ENCODE assay signal across 8 cellular contexts in the genomic region with DNA sequence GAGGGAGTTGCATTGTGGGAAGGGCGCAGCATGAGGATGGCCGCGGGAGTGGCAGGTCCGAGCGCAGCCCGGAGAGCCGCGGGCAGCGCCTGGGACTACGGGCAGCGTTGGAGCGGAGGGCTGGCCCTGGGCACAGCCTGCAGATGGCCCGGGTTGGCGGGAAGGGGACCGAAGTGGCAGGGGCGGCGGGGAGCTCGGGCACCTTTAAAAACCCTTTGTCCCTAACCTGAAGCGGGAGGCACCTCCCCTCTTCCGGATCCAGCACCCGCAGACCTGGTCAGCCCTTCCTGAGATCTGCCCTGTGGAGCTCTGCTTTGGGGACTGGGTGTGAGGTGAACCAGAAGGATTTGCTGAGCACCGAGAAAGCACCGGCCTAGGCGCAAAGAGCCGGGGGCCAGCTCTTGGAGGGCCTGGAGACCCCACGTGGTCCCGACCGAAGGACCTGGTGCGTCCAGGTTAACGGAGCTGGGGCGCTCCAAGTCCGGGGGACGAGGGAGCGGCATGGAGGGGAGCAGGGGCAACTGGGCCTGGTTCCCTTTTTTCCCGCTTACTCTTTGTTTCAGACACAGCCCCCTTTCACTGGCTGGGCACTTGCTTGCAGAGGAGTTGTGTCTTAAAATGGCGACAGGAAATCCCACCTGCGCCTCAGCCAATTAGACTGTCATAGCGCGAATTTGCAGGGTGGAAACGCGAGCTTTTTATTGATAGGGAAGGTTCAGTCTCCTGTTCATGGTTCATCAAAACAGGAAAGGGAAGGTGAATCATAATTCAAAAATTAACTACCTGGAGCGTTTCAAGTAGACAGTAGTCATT. TPM values are rescaled to one million over a fixed set of nuclear protein-coding genes. Genes with fewer than 3 reads are reported as not detected.
DNase-seq lines count a peak whose midpoint lies in the region; ATAC-seq, FAIRE-seq and TF ChIP-seq lines count a peak whose summit lies in the region.

No MANE protein-coding gene starts in this region.

- H3K9me3 ChIP-seq in liver (ENCODE audit: control insufficient read depth in 4 of 4, low read length in 3 of 4): no peaks in the 10 kb centered on the region

- H3K27ac ChIP-seq in liver (ENCODE audit: low read depth in 1 of 2, low read length in 2 of 2): peak overlapping the region; percentile 44 to 77

- H3K9ac ChIP-seq in liver (ENCODE audit: low read depth in 1 of 2, low read length in 2 of 2): no peak overlapping the region

- no peak for TF ChIP-seq RAD21 in liver (IDR thresholded peaks at IDR 0.05)

- H3K4me1 ChIP-seq in liver (ENCODE audit: control insufficient read depth in 4 of 4, insufficient read depth in 4 of 4, low read length in 3 of 4): peaks cover 0 to 30% (median 23%) of the 10 kb centered on the region in 4 donors

- ATAC-seq in HG03442 (IDR thresholded peaks at IDR 0.05; ENCODE audit: unreplicated experiment): peak; percentile 16

- H3K4me3 ChIP-seq in cardiac fibroblast (replicated peaks in 1 of 2; ENCODE audit: low read depth in 2 of 2, low read length in 2 of 2): peak overlapping the region; percentile 75 to 76
- peak overlapping the region; percentile 26 to 79 (median 62) for H3K4me3 ChIP-seq in liver (ENCODE audit: low read depth in 1 of 3, low read length in 3 of 3)

- no peaks in the 10 kb centered on the region for H3K36me3 ChIP-seq in liver (ENCODE audit: control insufficient read depth in 4 of 4, insufficient read depth in 3 of 4, low read depth in 1 of 4, low read length in 3 of 4)

- no peaks in the 10 kb centered on the region for H3K27me3 ChIP-seq in liver (ENCODE audit: control insufficient read depth in 4 of 4, insufficient read depth in 4 of 4, low read length in 3 of 4)

- peak; percentile 84 for FAIRE-seq in GM19239 (lab: Jason Lieb, UNC)

- TF ChIP-seq CTCF in cardiac fibroblast (IDR thresholded peaks at IDR 0.05; ENCODE audit: low read depth, low read length): no peak
- TF ChIP-seq CTCF in liver (IDR thresholded peaks at IDR 0.05; ENCODE audit: low read depth, low read length, missing input control): no peak

- WGBS in liver: 26% methylated on average over 42 of the region's 42 CpGs

- DNase-seq in AG20443 (ENCODE audit: low spot score): peak; percentile 60
- DNase-seq in GM19239 (ENCODE audit: insufficient read length, low spot score): no peak
- DNase-seq in T-helper 9 cell: peak; percentile 34
- DNase-seq in cardiac fibroblast (ENCODE audit: low read depth in 2 of 2): peak in 1 of 2 donors; percentile 28
- peak; percentile 40 for DNase-seq in stimulated activated CD8-positive, alpha-beta memory T cell treated with anti-CD3 and anti-CD28 coated beads, Interleukin-15, amount 100 ng/mL, for 24 hours (ENCODE audit: low read depth)
- DNase-seq in HCEC 1CT: no peak

TF ChIP-seq in liver, 16 proteins besides CTCF, POLR2A, EP300 and RAD21:
- no peak for TF ChIP-seq TAF1 (conservative IDR thresholded peaks at IDR 0.05)
- TF ChIP-seq GABPA (IDR thresholded peaks at IDR 0.05 in 1 of 2, conservative IDR thresholded peaks at IDR 0.05 in 1 of 2): no peak

RNA-seq across cellular contexts. Expression of a gene that starts 0.8 kb away (rescaled TPM):
- 10 to 100 TPM in 1 of 2 donors, 1 to 10 TPM in 1; 8.4 to 10.7 TPM for total RNA-seq in liver
- polyA plus RNA-seq in liver: 10 to 100 TPM in 1 of 2 donors, 1 to 10 TPM in 1; 6.2 to 14.9 TPM

Comparison
In these comparisons a context has a peak if more than half of its experiments do, and no peak if none do; other contexts are left out.
1. DNase-seq: peak in AG20443 (single experiment), T-helper 9 cell (single experiment) and stimulated activated CD8-positive, alpha-beta memory T cell treated with anti-CD3 and anti-CD28 coated beads, Interleukin-15, amount 100 ng/mL, for 24 hours (single experiment); none in GM19239 (single experiment) and HCEC 1CT (single experiment).